Comparison of ENCODE assay signal across 18 cellular contexts in genomic region chr7:29126804-29127203, GRCh38. TPM values are rescaled to one million over a fixed set of nuclear protein-coding genes. Genes with fewer than 3 reads are reported as not detected.
DNase-seq lines count a peak whose midpoint lies in the region; ATAC-seq and TF ChIP-seq lines count a peak whose summit lies in the region.
"Had no signal": no experiment of that assay in that cellular context is flagged by ENCODE, and none has a peak within 500 bp of the region (broad histone marks: within the 10 kb centered on the region; RNA-seq: fewer than 3 reads in every experiment).

No MANE protein-coding gene starts in this region.

- H3K27me3 Mint-ChIP-seq in GM23338 (ENCODE audit: insufficient read depth, low read depth, poor library complexity): peaks cover 2% of the 10 kb centered on the region
- H3K27me3 Mint-ChIP-seq in T-cell: peaks cover 0 to 6% of the 10 kb centered on the region in 2 donors

- POLR2A ChIA-PET in T-cell (lab: Charles Lee): no interaction called here

- H3K4me3 ChIP-seq in brain microvascular endothelial cell (ENCODE audit: low read depth, low read length) (no peak overlapping the region), GM23338 (no peak overlapping the region)
- H3K4me3 ChIP-seq: Peyer's patch had no signal

- H3K4me2 ChIP-seq in GM23338: no peak overlapping the region

- H3K27me3 ChIP-seq in brain microvascular endothelial cell (replicated peaks): no peaks in the 10 kb centered on the region
- no peaks in the 10 kb centered on the region for H3K27me3 ChIP-seq in GM23338 (ENCODE audit: insufficient read depth)
- H3K27me3 ChIP-seq: Peyer's patch had no signal

- no peak overlapping the region for H3K4me3 Mint-ChIP-seq in GM23338
- H3K4me3 Mint-ChIP-seq in T-cell: no peak overlapping the region

- H3K4me1 Mint-ChIP-seq in GM23338: peaks cover 36% of the 10 kb centered on the region
- H3K4me1 Mint-ChIP-seq in T-cell: no peaks in the 10 kb centered on the region

- no peaks in the 10 kb centered on the region for H4K20me1 ChIP-seq in GM23338 (replicated peaks; ENCODE audit: insufficient read depth)

- no peak for ATAC-seq in GM23338
- ATAC-seq in T-cell (replicated peaks in 1 of 4): no peak
- ATAC-seq: SK-N-SH treated with all-trans-retinoic acid at 6 μM for 48 hours had no signal

- H3K9me2 ChIP-seq in GM23338 (ENCODE audit: insufficient read depth): no peaks in the 10 kb centered on the region

- H3K36me3 ChIP-seq in brain microvascular endothelial cell (replicated peaks): no peaks in the 10 kb centered on the region
- no peaks in the 10 kb centered on the region for H3K36me3 ChIP-seq in GM23338 (ENCODE audit: insufficient read depth)
- H3K36me3 ChIP-seq: Peyer's patch had no signal

- no peak for TF ChIP-seq CTCF in brain microvascular endothelial cell (IDR thresholded peaks at IDR 0.05; ENCODE audit: low read depth, low read length, missing control alignments)
- no peak for TF ChIP-seq CTCF in GM23338 (conservative IDR thresholded peaks at IDR 0.05; ENCODE audit: low read depth in 2 of 2)

- peaks cover 31% of the 10 kb centered on the region for H3K4me1 ChIP-seq in GM23338 (ENCODE audit: insufficient read depth)
- H3K4me1 ChIP-seq: Peyer's patch had no signal

- H3K27ac ChIP-seq in brain microvascular endothelial cell (no peak overlapping the region), GM23338 (ENCODE audit: low read depth) (no peak overlapping the region)
- H3K27ac ChIP-seq: C4-2B, HL-60, Peyer's patch had no signal

- no peak overlapping the region for H2AFZ ChIP-seq in GM23338

- CTCF ChIA-PET in T-cell (lab: Charles Lee): no interaction called here

- DNase-seq in DMS53 (lab: John Stamatoyannopoulos, UW) (peak; percentile 81), HPDE6-E6E7 (ENCODE audit: extremely low spot score) (peak; percentile 40), cerebellar cortex (ENCODE audit: low spot score) (peak; percentile 26), kidney tubule cell (ENCODE audit: low spot score) (peak; percentile 71), brain microvascular endothelial cell (no peak), RKO (ENCODE audit: low spot score) (no peak), GM23338 (ENCODE audit: low spot score) (no peak), T-cell (no peak)
- DNase-seq: HCEC 1CT, MV-4-11, NCI-H1417, NCI-H187 treated with DMSO at 0.1 percent for 48 hours, NCI-H510A, SHP77 had no signal

- H3F3A ChIP-seq in GM23338 (replicated peaks; ENCODE audit: low read depth): no peaks in the 10 kb centered on the region

- H3K36me3 Mint-ChIP-seq in GM23338 (ENCODE audit: low read depth) (peaks cover 3% of the 10 kb centered on the region; the same call in 1 of the 3 replicates), T-cell (no peaks in the 10 kb centered on the region)

- no peaks in the 10 kb centered on the region for H3K79me2 ChIP-seq in GM23338 (replicated peaks; ENCODE audit: insufficient read depth)

- no peaks in the 10 kb centered on the region for H3K9me3 Mint-ChIP-seq in GM23338
- no peaks in the 10 kb centered on the region for H3K9me3 Mint-ChIP-seq in T-cell

- H3K27ac Mint-ChIP-seq in GM23338: no peak overlapping the region
- no peak overlapping the region for H3K27ac Mint-ChIP-seq in T-cell

- in situ Hi-C loops in brain microvascular endothelial cell (cut with HindIII; ENCODE audit: low pct_ligation_motif_present, low sequenced_read_pairs): no loop called here

TF ChIP-seq in GM23338, 12 proteins besides CTCF, POLR2A, EP300 and RAD21 (continues in another document):
- no peak for TF ChIP-seq ZNF114 (CRISPR knock-in tag; IDR thresholded peaks at IDR 0.05)
- TF ChIP-seq REST (IDR thresholded peaks at IDR 0.05; ENCODE audit: unreplicated experiment): no peak
- TF ChIP-seq POLR2AphosphoS5 (IDR thresholded peaks at IDR 0.05; ENCODE audit: low read depth): no peak
- no peak for TF ChIP-seq EZH2phosphoT487 (IDR thresholded peaks at IDR 0.05; ENCODE audit: unreplicated experiment)
- TF ChIP-seq, protein P1, sequence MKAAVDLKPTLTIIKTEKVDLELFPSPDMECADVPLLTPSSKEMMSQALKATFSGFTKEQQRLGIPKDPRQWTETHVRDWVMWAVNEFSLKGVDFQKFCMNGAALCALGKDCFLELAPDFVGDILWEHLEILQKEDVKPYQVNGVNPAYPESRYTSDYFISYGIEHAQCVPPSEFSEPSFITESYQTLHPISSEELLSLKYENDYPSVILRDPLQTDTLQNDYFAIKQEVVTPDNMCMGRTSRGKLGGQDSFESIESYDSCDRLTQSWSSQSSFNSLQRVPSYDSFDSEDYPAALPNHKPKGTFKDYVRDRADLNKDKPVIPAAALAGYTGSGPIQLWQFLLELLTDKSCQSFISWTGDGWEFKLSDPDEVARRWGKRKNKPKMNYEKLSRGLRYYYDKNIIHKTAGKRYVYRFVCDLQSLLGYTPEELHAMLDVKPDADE (IDR thresholded peaks at IDR 0.05): no peak
- TF ChIP-seq JUNB (IDR thresholded peaks at IDR 0.05; ENCODE audit: unreplicated experiment): no peak
- TF ChIP-seq NANOG (IDR thresholded peaks at IDR 0.05; ENCODE audit: borderline replicate concordance): no peak

RNA-seq across cellular contexts. Expression of gene CPVL, which starts 19.5 kb away (rescaled TPM):
- total RNA-seq in GM23338 (2014; rRNA removed; shearing (Covaris generic)): 33.3 and 37.8 TPM in 2 replicates
- 31.9 and 36.5 TPM in 2 replicates for polyA plus RNA-seq in GM23338 (2016; fragmentation: Nextera tagmentation; extraction: Ambion mirVana)
- 1 to 10 TPM in 2 of 5 donors, under 1 TPM in 3; 0.47 to 1.6 (median 0.66) TPM for total RNA-seq in T-cell

Comparison
In these comparisons a context has a peak if more than half of its experiments do, and no peak if none do; other contexts are left out.
1. DNase-seq: peak in DMS53 (single experiment), HPDE6-E6E7 (single experiment), cerebellar cortex (single experiment) and kidney tubule cell (single experiment); none in brain microvascular endothelial cell (single experiment), RKO (single experiment), GM23338 (single experiment) and T-cell (0 of 34).
2. RNA of gene CPVL, which starts 19.5 kb away (total RNA-seq): 33.3 to 37.8 TPM in GM23338; 0.47 to 1.6 TPM in T-cell; every median in the first group is over 10 times any median in the second.